In genomic region chr22:25061605-25062377, GRCh38 we compare ENCODE assay signal across 13 cellular contexts.
DNase-seq lines count a peak whose midpoint lies in the region; ATAC-seq and TF ChIP-seq lines count a peak whose summit lies in the region.
"Had no signal": no experiment of that assay in that cellular context is flagged by ENCODE, and none has a peak within 500 bp of the region (broad histone marks: within the 10 kb centered on the region; RNA-seq: fewer than 3 reads in every experiment).

No MANE protein-coding gene starts in this region.

- H3K27me3 Mint-ChIP-seq in activated CD8-positive, alpha-beta memory T cell treated with anti-CD3 and anti-CD28 coated beads, Interleukin-2, amount 10 ng/mL, durations not matched to agents 7 days and 5 days, result no peaks in the 10 kb centered on the region
- H3K27me3 Mint-ChIP-seq in activated CD4-positive, alpha-beta memory T cell treated with anti-CD3 and anti-CD28 coated beads for 36 hours, result peaks cover 3% of the 10 kb centered on the region
- H3K27me3 Mint-ChIP-seq in endodermal cell (ENCODE audit: insufficient read depth), result no peaks in the 10 kb centered on the region

- POLR2A ChIA-PET in activated CD4-positive, alpha-beta memory T cell treated with anti-CD3 and anti-CD28 coated beads for 36 hours (lab: Charles Lee), result interaction anchor here (1.3 kb wide), 1 partner anchor 51 kb away, joined by 3 read pairs; no protein-coding TSS in a partner anchor

- H3K4me3 ChIP-seq in endodermal cell (ENCODE audit: low read length), result no peak overlapping the region
- H3K4me3 ChIP-seq in smooth muscle cell, result no peak overlapping the region
- H3K4me3 ChIP-seq: heart right ventricle, upper lobe of right lung had no signal

- no peak for DNase-seq in activated CD8-positive, alpha-beta memory T cell treated with anti-CD3 and anti-CD28 coated beads, Interleukin-2, amount 10 ng/mL, durations not matched to agents 7 days and 5 days
- DNase-seq in activated CD8-positive, alpha-beta memory T cell treated with anti-CD3 and anti-CD28 coated beads, Interleukin-2, amount 50 U/mL, for 48 hours, result no peak
- no peak for DNase-seq in activated CD4-positive, alpha-beta memory T cell treated with anti-CD3 and anti-CD28 coated beads for 36 hours
- DNase-seq in endodermal cell (no peak), smooth muscle cell (lab: John Stamatoyannopoulos, UW; ENCODE audit: unreplicated experiment) (no peak), NCI-H748 (lab: John Stamatoyannopoulos, UW; ENCODE audit: unreplicated experiment) (no peak), middle frontal gyrus (ENCODE audit: extremely low spot score, low spot score) (no peak)
- DNase-seq: DMS79, heart right ventricle, NCI-H2107, occipital lobe, upper lobe of right lung had no signal

- CTCF ChIA-PET in activated CD8-positive, alpha-beta memory T cell treated with anti-CD3 and anti-CD28 coated beads, Interleukin-2, amount 10 ng/mL, durations not matched to agents 7 days and 5 days (lab: Charles Lee), result interaction anchor here (0.7 to 8.7 kb wide), 7 partner anchors 9 to 111 kb away, joined by 3 to 85 read pairs (median 3); no protein-coding TSS in a partner anchor
- CTCF ChIA-PET in activated CD4-positive, alpha-beta memory T cell treated with anti-CD3 and anti-CD28 coated beads for 36 hours (lab: Charles Lee), result interaction anchor here (0.6 to 5.9 kb wide), 7 partner anchors 8 to 69 kb away, joined by 3 to 48 read pairs (median 13); no protein-coding TSS in a partner anchor

- H4K20me1 ChIP-seq in smooth muscle cell (ENCODE audit: low read depth), result no peaks in the 10 kb centered on the region

- H3K27me3 ChIP-seq in endodermal cell (ENCODE audit: control insufficient read depth, insufficient read depth, low read length, poor library complexity, severe bottlenecking) (no peaks in the 10 kb centered on the region), smooth muscle cell (ENCODE audit: low read depth) (no peaks in the 10 kb centered on the region)
- H3K27me3 ChIP-seq: heart right ventricle, upper lobe of right lung had no signal

- peaks cover 8% of the 10 kb centered on the region for H3K36me3 ChIP-seq in endodermal cell (ENCODE audit: control insufficient read depth, insufficient read depth, low read length)
- H3K36me3 ChIP-seq in smooth muscle cell (ENCODE audit: low read depth), result no peaks in the 10 kb centered on the region
- H3K36me3 ChIP-seq: heart right ventricle, upper lobe of right lung had no signal

- H3K79me2 ChIP-seq in smooth muscle cell (ENCODE audit: low read depth), result no peaks in the 10 kb centered on the region

- no peaks in the 10 kb centered on the region for H3F3A ChIP-seq in smooth muscle cell (ENCODE audit: low read depth)

- 90 to 92% methylated on average over 7 to 8 of the region's 8 CpGs for WGBS in endodermal cell (ENCODE audit: insufficient coverage in 1 of 2, insufficient read length in 1 of 2), 2 experiments
- 79% methylated on average over 8 of the region's 8 CpGs for WGBS in smooth muscle cell (ENCODE audit: low lambda C conversion rate)

- H2AFZ ChIP-seq in smooth muscle cell (ENCODE audit: low read depth), result peak overlapping the region; percentile 1

- H3K27ac Mint-ChIP-seq in activated CD8-positive, alpha-beta memory T cell treated with anti-CD3 and anti-CD28 coated beads, Interleukin-2, amount 10 ng/mL, durations not matched to agents 7 days and 5 days, result peak overlapping the region; percentile 79
- peak overlapping the region; percentile 78 for H3K27ac Mint-ChIP-seq in activated CD4-positive, alpha-beta memory T cell treated with anti-CD3 and anti-CD28 coated beads for 36 hours
- peak overlapping the region; percentile 15 for H3K27ac Mint-ChIP-seq in endodermal cell

- H3K36me3 Mint-ChIP-seq in activated CD8-positive, alpha-beta memory T cell treated with anti-CD3 and anti-CD28 coated beads, Interleukin-2, amount 10 ng/mL, durations not matched to agents 7 days and 5 days, result no peaks in the 10 kb centered on the region
- no peaks in the 10 kb centered on the region for H3K36me3 Mint-ChIP-seq in activated CD4-positive, alpha-beta memory T cell treated with anti-CD3 and anti-CD28 coated beads for 36 hours
- peaks cover 19% of the 10 kb centered on the region for H3K36me3 Mint-ChIP-seq in endodermal cell (ENCODE audit: low read depth)

- no peak for TF ChIP-seq CTCF in endodermal cell (conservative IDR thresholded peaks at IDR 0.05)
- TF ChIP-seq CTCF in smooth muscle cell (IDR thresholded peaks at IDR 0.05; ENCODE audit: borderline replicate concordance, insufficient read depth, poor library complexity, severe bottlenecking), result no peak

- H3K4me1 Mint-ChIP-seq in activated CD8-positive, alpha-beta memory T cell treated with anti-CD3 and anti-CD28 coated beads, Interleukin-2, amount 10 ng/mL, durations not matched to agents 7 days and 5 days, result peaks cover 41% of the 10 kb centered on the region
- peaks cover 54% of the 10 kb centered on the region for H3K4me1 Mint-ChIP-seq in activated CD4-positive, alpha-beta memory T cell treated with anti-CD3 and anti-CD28 coated beads for 36 hours (ENCODE audit: low read depth)
- no peaks in the 10 kb centered on the region for H3K4me1 Mint-ChIP-seq in endodermal cell

- H3K27ac ChIP-seq in endodermal cell (ENCODE audit: low read depth, low read length) (peak overlapping the region; percentile 44), smooth muscle cell (ENCODE audit: low read depth) (peak overlapping the region; percentile 57)
- H3K27ac ChIP-seq: upper lobe of right lung had no signal

- H3K9ac ChIP-seq in endodermal cell (ENCODE audit: extremely low read depth, low read length, poor library complexity, severe bottlenecking), result no peak overlapping the region
- no peak overlapping the region for H3K9ac ChIP-seq in smooth muscle cell (ENCODE audit: low read depth)

- peak overlapping the region; percentile 32 for H3K4me3 Mint-ChIP-seq in activated CD8-positive, alpha-beta memory T cell treated with anti-CD3 and anti-CD28 coated beads, Interleukin-2, amount 10 ng/mL, durations not matched to agents 7 days and 5 days
- peak overlapping the region; percentile 55 for H3K4me3 Mint-ChIP-seq in activated CD4-positive, alpha-beta memory T cell treated with anti-CD3 and anti-CD28 coated beads for 36 hours
- no peak overlapping the region for H3K4me3 Mint-ChIP-seq in endodermal cell

- ATAC-seq in activated CD8-positive, alpha-beta memory T cell treated with anti-CD3 and anti-CD28 coated beads, Interleukin-2, amount 10 ng/mL, durations not matched to agents 7 days and 5 days, result peak; percentile 3
- ATAC-seq in HG02885 (IDR thresholded peaks at IDR 0.05; ENCODE audit: poor library complexity, unreplicated experiment), result no peak
- ATAC-seq: upper lobe of right lung had no signal

- no peaks in the 10 kb centered on the region for H3K9me3 Mint-ChIP-seq in activated CD8-positive, alpha-beta memory T cell treated with anti-CD3 and anti-CD28 coated beads, Interleukin-2, amount 10 ng/mL, durations not matched to agents 7 days and 5 days (ENCODE audit: low read depth)
- no peaks in the 10 kb centered on the region for H3K9me3 Mint-ChIP-seq in activated CD4-positive, alpha-beta memory T cell treated with anti-CD3 and anti-CD28 coated beads for 36 hours
- H3K9me3 Mint-ChIP-seq in endodermal cell, result no peaks in the 10 kb centered on the region

- H3K9me3 ChIP-seq in endodermal cell (ENCODE audit: control insufficient read depth, low read length) (no peaks in the 10 kb centered on the region), smooth muscle cell (replicated peaks; ENCODE audit: low read depth) (no peaks in the 10 kb centered on the region)
- H3K9me3 ChIP-seq: heart right ventricle, upper lobe of right lung had no signal

- H3K4me1 ChIP-seq in endodermal cell (ENCODE audit: control insufficient read depth, insufficient read depth, low read length), result no peaks in the 10 kb centered on the region
- H3K4me1 ChIP-seq in smooth muscle cell (ENCODE audit: low read depth), result no peaks in the 10 kb centered on the region

- peak overlapping the region; percentile 21 for H3K4me2 ChIP-seq in smooth muscle cell

- intact Hi-C loops in activated CD4-positive, alpha-beta memory T cell treated with anti-CD3 and anti-CD28 coated beads for 36 hours (cut with micrococcal nuclease), result loop anchor here (5.0 kb wide), 2 partner anchors 111 to 676 kb away; no protein-coding TSS in a partner anchor

Comparison
In these comparisons a context has a peak if more than half of its experiments do, and no peak if none do; other contexts are left out.
1. H3K27ac Mint-ChIP-seq: peak in every context shown above with its lines; median percentile 79 in activated CD8-positive, alpha-beta memory T cell treated with anti-CD3 and anti-CD28 coated beads, Interleukin-2, amount 10 ng/mL, durations not matched to agents 7 days and 5 days; 78 in activated CD4-positive, alpha-beta memory T cell treated with anti-CD3 and anti-CD28 coated beads for 36 hours; 15 in endodermal cell.